ENCODE assay signal across 20 cellular contexts in genomic region chr4:139798456-139798855, GRCh38.
A peak's percentile ranks its signal among the peaks of the same experiment; 100 is the strongest.
DNase-seq lines count a peak whose midpoint lies in the region; ATAC-seq lines count a peak whose summit lies in the region.
"Had no signal": no experiment of that assay in that cellular context is flagged by ENCODE, and none has a peak within 500 bp of the region (broad histone marks: within the 10 kb centered on the region; RNA-seq: fewer than 3 reads in every experiment).

No MANE protein-coding gene starts in this region.

- no peak for DNase-seq in activated naive CD8-positive, alpha-beta T cell treated with anti-CD3 and anti-CD28 coated beads, Interleukin-2, amount 10 ng/mL, durations not matched to agents 7 days and 5 days
- DNase-seq in activated naive CD8-positive, alpha-beta T cell treated with anti-CD3 and anti-CD28 coated beads for 36 hours, result no peak
- DNase-seq in activated CD8-positive, alpha-beta T cell treated with anti-CD3 and anti-CD28 coated beads, Interleukin-2, amount 10 ng/mL, durations not matched to agents 7 days and 5 days, result no peak
- DNase-seq in germinal center (ENCODE audit: low spot score) (peak; percentile 13), GOT3 (lab: John Stamatoyannopoulos, UW) (no peak)
- no peak for DNase-seq in stimulated activated CD4-positive, alpha-beta T cell treated with anti-CD3 and anti-CD28 coated beads, Interleukin-15, amount 100 ng/mL, for 24 hours
- DNase-seq: activated CD4-positive, alpha-beta T cell treated with anti-CD3 and anti-CD28 coated beads, Interleukin-2, amount 10 ng/mL, durations not matched to agents 7 days and 5 days; activated CD8-positive, alpha-beta memory T cell treated with anti-CD3 and anti-CD28 coated beads, Interleukin-2, amount 50 U/mL, for 48 hours; activated naive CD4-positive, alpha-beta T cell; aorta; NCI-H1092; NCI-H2029; NCI-H524; stimulated activated CD4-positive, alpha-beta T cell treated with anti-CD3 and anti-CD28 coated beads, Interleukin-4, amount 100 ng/mL, for 4 hours had no signal

- peaks cover 1% of the 10 kb centered on the region for H3K36me3 Mint-ChIP-seq in activated naive CD8-positive, alpha-beta T cell treated with anti-CD3 and anti-CD28 coated beads, Interleukin-2, amount 10 ng/mL, durations not matched to agents 7 days and 5 days
- H3K36me3 Mint-ChIP-seq in activated naive CD8-positive, alpha-beta T cell treated with anti-CD3 and anti-CD28 coated beads for 36 hours, result no peaks in the 10 kb centered on the region
- H3K36me3 Mint-ChIP-seq in activated CD8-positive, alpha-beta T cell treated with anti-CD3 and anti-CD28 coated beads, Interleukin-2, amount 10 ng/mL, durations not matched to agents 7 days and 5 days (ENCODE audit: low read depth), result no peaks in the 10 kb centered on the region
- no peaks in the 10 kb centered on the region for H3K36me3 Mint-ChIP-seq in stimulated activated memory B cell treated with anti-CD40 and anti-IgM and Interleukin-4, amounts not matched to agents 10 μg/mL and 1 μg/mL and 100 μg/mL, for 72 hours
- H3K36me3 Mint-ChIP-seq: mesothelial cell of epicardium had no signal

- POLR2A ChIA-PET in activated naive CD8-positive, alpha-beta T cell treated with anti-CD3 and anti-CD28 coated beads, Interleukin-2, amount 10 ng/mL, durations not matched to agents 7 days and 5 days (lab: Charles Lee), result no interaction called here
- POLR2A ChIA-PET in activated CD8-positive, alpha-beta T cell treated with anti-CD3 and anti-CD28 coated beads, Interleukin-2, amount 10 ng/mL, durations not matched to agents 7 days and 5 days (lab: Charles Lee), result no interaction called here

- peak; percentile 50 for ATAC-seq in activated naive CD8-positive, alpha-beta T cell treated with anti-CD3 and anti-CD28 coated beads, Interleukin-2, amount 10 ng/mL, durations not matched to agents 7 days and 5 days (ENCODE audit: low read depth)
- ATAC-seq in activated CD8-positive, alpha-beta T cell treated with anti-CD3 and anti-CD28 coated beads, Interleukin-2, amount 10 ng/mL, durations not matched to agents 7 days and 5 days, result peak; percentile 33
- peak; percentile 62 for ATAC-seq in stimulated activated memory B cell treated with anti-CD40 and anti-IgM and Interleukin-4, amounts not matched to agents 10 μg/mL and 1 μg/mL and 100 μg/mL, for 72 hours
- ATAC-seq in HG02763 (IDR thresholded peaks at IDR 0.05; ENCODE audit: unreplicated experiment), result no peak
- ATAC-seq: A549 had no signal

- no peak overlapping the region for H3K27ac Mint-ChIP-seq in activated naive CD8-positive, alpha-beta T cell treated with anti-CD3 and anti-CD28 coated beads, Interleukin-2, amount 10 ng/mL, durations not matched to agents 7 days and 5 days
- no peak overlapping the region for H3K27ac Mint-ChIP-seq in activated naive CD8-positive, alpha-beta T cell treated with anti-CD3 and anti-CD28 coated beads for 36 hours
- H3K27ac Mint-ChIP-seq in activated CD8-positive, alpha-beta T cell treated with anti-CD3 and anti-CD28 coated beads, Interleukin-2, amount 10 ng/mL, durations not matched to agents 7 days and 5 days, result no peak overlapping the region
- no peak overlapping the region for H3K27ac Mint-ChIP-seq in stimulated activated memory B cell treated with anti-CD40 and anti-IgM and Interleukin-4, amounts not matched to agents 10 μg/mL and 1 μg/mL and 100 μg/mL, for 72 hours
- H3K27ac Mint-ChIP-seq: activated CD4-positive, alpha-beta T cell treated with anti-CD3 and anti-CD28 coated beads, Interleukin-2, amount 10 ng/mL, durations not matched to agents 7 days and 5 days; IgD-negative memory B cell; neural progenitor cell had no signal

- CTCF ChIA-PET in activated CD8-positive, alpha-beta T cell treated with anti-CD3 and anti-CD28 coated beads, Interleukin-2, amount 10 ng/mL, durations not matched to agents 7 days and 5 days (lab: Charles Lee), result no interaction called here

- H3K27me3 Mint-ChIP-seq in activated naive CD8-positive, alpha-beta T cell treated with anti-CD3 and anti-CD28 coated beads, Interleukin-2, amount 10 ng/mL, durations not matched to agents 7 days and 5 days, result peaks cover 2% of the 10 kb centered on the region
- no peaks in the 10 kb centered on the region for H3K27me3 Mint-ChIP-seq in activated naive CD8-positive, alpha-beta T cell treated with anti-CD3 and anti-CD28 coated beads for 36 hours
- H3K27me3 Mint-ChIP-seq in activated CD8-positive, alpha-beta T cell treated with anti-CD3 and anti-CD28 coated beads, Interleukin-2, amount 10 ng/mL, durations not matched to agents 7 days and 5 days (ENCODE audit: low read depth), result no peaks in the 10 kb centered on the region
- H3K27me3 Mint-ChIP-seq in stimulated activated memory B cell treated with anti-CD40 and anti-IgM and Interleukin-4, amounts not matched to agents 10 μg/mL and 1 μg/mL and 100 μg/mL, for 72 hours, result peaks cover 19% of the 10 kb centered on the region

- H3K9me3 Mint-ChIP-seq in activated naive CD8-positive, alpha-beta T cell treated with anti-CD3 and anti-CD28 coated beads, Interleukin-2, amount 10 ng/mL, durations not matched to agents 7 days and 5 days, result no peaks in the 10 kb centered on the region
- no peaks in the 10 kb centered on the region for H3K9me3 Mint-ChIP-seq in activated naive CD8-positive, alpha-beta T cell treated with anti-CD3 and anti-CD28 coated beads for 36 hours
- H3K9me3 Mint-ChIP-seq in activated CD8-positive, alpha-beta T cell treated with anti-CD3 and anti-CD28 coated beads, Interleukin-2, amount 10 ng/mL, durations not matched to agents 7 days and 5 days (ENCODE audit: insufficient read depth), result no peaks in the 10 kb centered on the region
- no peaks in the 10 kb centered on the region for H3K9me3 Mint-ChIP-seq in stimulated activated memory B cell treated with anti-CD40 and anti-IgM and Interleukin-4, amounts not matched to agents 10 μg/mL and 1 μg/mL and 100 μg/mL, for 72 hours
- H3K9me3 Mint-ChIP-seq: activated CD4-positive, alpha-beta T cell treated with anti-CD3 and anti-CD28 coated beads, Interleukin-2, amount 10 ng/mL, durations not matched to agents 7 days and 5 days; IgD-negative memory B cell; mesothelial cell of epicardium; neural progenitor cell had no signal

- no peak overlapping the region for H3K4me3 Mint-ChIP-seq in activated naive CD8-positive, alpha-beta T cell treated with anti-CD3 and anti-CD28 coated beads, Interleukin-2, amount 10 ng/mL, durations not matched to agents 7 days and 5 days
- no peak overlapping the region for H3K4me3 Mint-ChIP-seq in activated naive CD8-positive, alpha-beta T cell treated with anti-CD3 and anti-CD28 coated beads for 36 hours
- no peak overlapping the region for H3K4me3 Mint-ChIP-seq in activated CD8-positive, alpha-beta T cell treated with anti-CD3 and anti-CD28 coated beads, Interleukin-2, amount 10 ng/mL, durations not matched to agents 7 days and 5 days
- no peak overlapping the region for H3K4me3 Mint-ChIP-seq in stimulated activated memory B cell treated with anti-CD40 and anti-IgM and Interleukin-4, amounts not matched to agents 10 μg/mL and 1 μg/mL and 100 μg/mL, for 72 hours
- H3K4me3 Mint-ChIP-seq: activated CD4-positive, alpha-beta T cell treated with anti-CD3 and anti-CD28 coated beads, Interleukin-2, amount 10 ng/mL, durations not matched to agents 7 days and 5 days; IgD-negative memory B cell; mesothelial cell of epicardium; neural progenitor cell had no signal

- peaks cover 28% of the 10 kb centered on the region for H3K4me1 Mint-ChIP-seq in activated naive CD8-positive, alpha-beta T cell treated with anti-CD3 and anti-CD28 coated beads, Interleukin-2, amount 10 ng/mL, durations not matched to agents 7 days and 5 days
- peaks cover 5% of the 10 kb centered on the region for H3K4me1 Mint-ChIP-seq in activated naive CD8-positive, alpha-beta T cell treated with anti-CD3 and anti-CD28 coated beads for 36 hours
- peaks cover 20% of the 10 kb centered on the region for H3K4me1 Mint-ChIP-seq in activated CD8-positive, alpha-beta T cell treated with anti-CD3 and anti-CD28 coated beads, Interleukin-2, amount 10 ng/mL, durations not matched to agents 7 days and 5 days (ENCODE audit: low read depth)
- no peaks in the 10 kb centered on the region for H3K4me1 Mint-ChIP-seq in stimulated activated memory B cell treated with anti-CD40 and anti-IgM and Interleukin-4, amounts not matched to agents 10 μg/mL and 1 μg/mL and 100 μg/mL, for 72 hours
- H3K4me1 Mint-ChIP-seq: IgD-negative memory B cell had no signal
